In genomic region chr10:69102429-69102828, GRCh38 we compare ENCODE assay signal across 17 cellular contexts. TPM values are rescaled to one million over a fixed set of nuclear protein-coding genes. Genes with fewer than 3 reads are reported as not detected.
DNase-seq lines count a peak whose midpoint lies in the region; ATAC-seq, FAIRE-seq and TF ChIP-seq lines count a peak whose summit lies in the region.
"Had no signal": no experiment of that assay in that cellular context is flagged by ENCODE, and none has a peak within 500 bp of the region (broad histone marks: within the 10 kb centered on the region; RNA-seq: fewer than 3 reads in every experiment).

No MANE protein-coding gene starts in this region.

- H3K27me3 ChIP-seq in ACC112 (ENCODE audit: insufficient read depth, low read length) (no peaks in the 10 kb centered on the region), endothelial cell of umbilical vein (ENCODE audit: control insufficient read depth in 2 of 2, insufficient read depth in 2 of 2, low read length in 2 of 2) (no peaks in the 10 kb centered on the region), foreskin keratinocyte (peaks cover 6% of the 10 kb centered on the region)
- no peaks in the 10 kb centered on the region for H3K27me3 ChIP-seq in CD4-positive, alpha-beta memory T cell (ENCODE audit: insufficient read depth, low read length)

- TF ChIP-seq CTCF in endothelial cell of umbilical vein (IDR thresholded peaks at IDR 0.05; ENCODE audit: extremely low read depth in 1 of 2, insufficient read depth in 1 of 2, low read depth in 1 of 2, low read length in 2 of 2): no peak
- no peak for TF ChIP-seq CTCF in foreskin keratinocyte (conservative IDR thresholded peaks at IDR 0.05)

- TF ChIP-seq POLR2A in endothelial cell of umbilical vein (IDR thresholded peaks at IDR 0.05; ENCODE audit: low read depth, low read length): no peak

- H3K9me1 ChIP-seq in endothelial cell of umbilical vein (replicated peaks; ENCODE audit: control insufficient read depth, extremely low read depth, insufficient read depth, low read length): no peaks in the 10 kb centered on the region

- H3K27ac ChIP-seq in ACC112 (ENCODE audit: low read depth, low read length) (peak overlapping the region; percentile 14; the same call in 1 of the 2 replicates), endothelial cell of umbilical vein (ENCODE audit: insufficient read depth, low read depth, low read length) (peak overlapping the region; percentile 82), foreskin keratinocyte (no peak overlapping the region)
- H3K27ac ChIP-seq in CD4-positive, alpha-beta memory T cell (ENCODE audit: low read depth, low read length): no peak overlapping the region
- H3K27ac ChIP-seq: left ventricle myocardium inferior had no signal

- POLR2A ChIA-PET in CD4-positive, alpha-beta memory T cell (lab: Charles Lee; ENCODE audit: partially characterized antibody): interaction anchor here (1.3 kb wide), 1 partner anchor 97 kb away, joined by 3 read pairs; no protein-coding TSS in a partner anchor
- POLR2A ChIA-PET in activated CD8-positive, alpha-beta T cell treated with anti-CD3 and anti-CD28 coated beads, Interleukin-2, amount 10 ng/mL, durations not matched to agents 7 days and 5 days (lab: Charles Lee): interaction anchor here (1.4 kb wide), 1 partner anchor 202 kb away, joined by 3 read pairs; no protein-coding TSS in a partner anchor
- POLR2A ChIA-PET in endothelial cell of umbilical vein (lab: Charles Lee): no interaction called here

- H3K4me2 ChIP-seq in endothelial cell of umbilical vein (ENCODE audit: insufficient read depth, low read length): peak overlapping the region; percentile 73

- H4K20me1 ChIP-seq in endothelial cell of umbilical vein (replicated peaks; ENCODE audit: control insufficient read depth, extremely low read depth, insufficient read depth, low read length): no peaks in the 10 kb centered on the region

- peak overlapping the region in 4 of 8 donors; percentile 15 to 71 (median 56) for H3K4me3 Mint-ChIP-seq in CD4-positive, alpha-beta memory T cell
- H3K4me3 Mint-ChIP-seq in activated CD8-positive, alpha-beta T cell treated with anti-CD3 and anti-CD28 coated beads, Interleukin-2, amount 10 ng/mL, durations not matched to agents 7 days and 5 days: peak overlapping the region; percentile 27
- H3K4me3 Mint-ChIP-seq: type B pancreatic cell had no signal

- intact Hi-C loops in CD4-positive, alpha-beta memory T cell (cut with micrococcal nuclease): no loop called here
- intact Hi-C loops in endothelial cell of umbilical vein (cut with micrococcal nuclease): no loop called here

- CTCF ChIA-PET in CD4-positive, alpha-beta memory T cell (lab: Charles Lee; ENCODE audit: partially characterized antibody): interaction anchor here (0.9 to 4.1 kb wide), 2 partner anchors 97 to 290 kb away, joined by 3 to 16 read pairs; no protein-coding TSS in a partner anchor
- CTCF ChIA-PET in activated CD8-positive, alpha-beta T cell treated with anti-CD3 and anti-CD28 coated beads, Interleukin-2, amount 10 ng/mL, durations not matched to agents 7 days and 5 days (lab: Charles Lee): interaction anchor here (0.7 to 2.9 kb wide), 6 partner anchors 8 to 127 kb away, joined by 3 to 13 read pairs (median 4); no protein-coding TSS in a partner anchor
- CTCF ChIA-PET in endothelial cell of umbilical vein (lab: Charles Lee): interaction anchor here (0.5 to 3.6 kb wide), 3 partner anchors 10 to 116 kb away, joined by 3 to 33 read pairs (median 6); no protein-coding TSS in a partner anchor

- no TSS peak for BruUV-seq in endothelial cell of umbilical vein (replicated peaks; lab: Mats Ljungman, UMichigan)

- ATAC-seq in activated CD8-positive, alpha-beta T cell treated with anti-CD3 and anti-CD28 coated beads, Interleukin-2, amount 10 ng/mL, durations not matched to agents 7 days and 5 days: no peak
- no peak for ATAC-seq in foreskin keratinocyte

- H3K79me2 ChIP-seq in ACC112 (ENCODE audit: control insufficient read depth, insufficient read depth, low read length, unreplicated experiment): peaks cover 49% of the 10 kb centered on the region
- peaks cover 55% of the 10 kb centered on the region for H3K79me2 ChIP-seq in endothelial cell of umbilical vein (ENCODE audit: control insufficient read depth, insufficient read depth, low read length)

- H3K27ac Mint-ChIP-seq in CD4-positive, alpha-beta memory T cell: peak overlapping the region in 4 of 7 donors; percentile 45 to 88 (median 49)
- peak overlapping the region; percentile 88 for H3K27ac Mint-ChIP-seq in activated CD8-positive, alpha-beta T cell treated with anti-CD3 and anti-CD28 coated beads, Interleukin-2, amount 10 ng/mL, durations not matched to agents 7 days and 5 days
- H3K27ac Mint-ChIP-seq: type B pancreatic cell had no signal

- no peak for DNase-seq in CD4-positive, alpha-beta memory T cell
- DNase-seq in activated CD8-positive, alpha-beta T cell treated with anti-CD3 and anti-CD28 coated beads, Interleukin-2, amount 10 ng/mL, durations not matched to agents 7 days and 5 days: no peak
- no peak for DNase-seq in endothelial cell of umbilical vein (ENCODE audit: low read depth, low spot score)
- no peak for DNase-seq in hypothalamus (lab: John Stamatoyannopoulos, UW)
- DNase-seq in NCI-H2196 (lab: John Stamatoyannopoulos, UW; ENCODE audit: unreplicated experiment): no peak
- DNase-seq in GM19238 (ENCODE audit: insufficient read length, low spot score): no peak
- no peak for DNase-seq in foreskin keratinocyte
- DNase-seq: glutamatergic neuron; GOT3; left ventricle myocardium inferior; midbrain; NCI-H1930; SIG-M5; stimulated activated CD4-positive, alpha-beta T cell treated with anti-CD3 and anti-CD28 coated beads, Interleukin-4, amount 100 ng/mL, for 1 hour had no signal

- H2AFZ ChIP-seq in ACC112 (ENCODE audit: low read length, unreplicated experiment) (no peak overlapping the region), endothelial cell of umbilical vein (ENCODE audit: low read depth, low read length) (no peak overlapping the region)

- peak; percentile 15 for FAIRE-seq in endothelial cell of umbilical vein (lab: Jason Lieb, UNC)
- FAIRE-seq: GM12891 had no signal

- dilution Hi-C loops in endothelial cell of umbilical vein (cut with MboI; ENCODE audit: extremely low pct_ligation_motif_present, low sequenced_read_pairs): no loop called here

- H3K36me3 ChIP-seq in ACC112 (ENCODE audit: insufficient read depth, low read length) (peaks cover 46% of the 10 kb centered on the region), endothelial cell of umbilical vein (ENCODE audit: control insufficient read depth in 2 of 2, extremely low read depth in 1 of 2, insufficient read depth in 2 of 2, low read length in 2 of 2) (peaks cover 13 to 18% of the 10 kb centered on the region in 2 experiments)
- H3K36me3 ChIP-seq in CD4-positive, alpha-beta memory T cell (ENCODE audit: insufficient read depth, low read length): peaks cover 45% of the 10 kb centered on the region

- peaks cover 25 to 46% (median 33%) of the 10 kb centered on the region in 4 donors for H3K4me1 Mint-ChIP-seq in CD4-positive, alpha-beta memory T cell
- H3K4me1 Mint-ChIP-seq in activated CD8-positive, alpha-beta T cell treated with anti-CD3 and anti-CD28 coated beads, Interleukin-2, amount 10 ng/mL, durations not matched to agents 7 days and 5 days (ENCODE audit: low read depth): peaks cover 32% of the 10 kb centered on the region

- peak overlapping the region; percentile 43 for H3K9ac ChIP-seq in endothelial cell of umbilical vein (replicated peaks; ENCODE audit: extremely low read depth, insufficient read depth, low read length)

- H3K27me3 Mint-ChIP-seq in CD4-positive, alpha-beta memory T cell: no peaks in the 10 kb centered on the region
- H3K27me3 Mint-ChIP-seq in activated CD8-positive, alpha-beta T cell treated with anti-CD3 and anti-CD28 coated beads, Interleukin-2, amount 10 ng/mL, durations not matched to agents 7 days and 5 days (ENCODE audit: low read depth): no peaks in the 10 kb centered on the region

- H3K4me3 ChIP-seq in ACC112 (ENCODE audit: low read depth, low read length): no peak overlapping the region
- no peak overlapping the region for H3K4me3 ChIP-seq in CD4-positive, alpha-beta memory T cell (ENCODE audit: low read length in 2 of 2)
- H3K4me3 ChIP-seq in endothelial cell of umbilical vein (replicated peaks in 1 of 3; ENCODE audit: insufficient read depth in 1 of 3, low read depth in 1 of 3, low read length in 3 of 3): no peak overlapping the region
- H3K4me3 ChIP-seq: left ventricle myocardium inferior had no signal

- no peaks in the 10 kb centered on the region for H3K9me3 ChIP-seq in CD4-positive, alpha-beta memory T cell (ENCODE audit: control insufficient read depth in 1 of 2, low read length in 2 of 2)
- H3K9me3 ChIP-seq in endothelial cell of umbilical vein (replicated peaks; ENCODE audit: control insufficient read depth, insufficient read depth, low read length): no peaks in the 10 kb centered on the region
- H3K9me3 ChIP-seq: left ventricle myocardium inferior had no signal

- no peaks in the 10 kb centered on the region for H3K9me3 Mint-ChIP-seq in CD4-positive, alpha-beta memory T cell
- H3K9me3 Mint-ChIP-seq in activated CD8-positive, alpha-beta T cell treated with anti-CD3 and anti-CD28 coated beads, Interleukin-2, amount 10 ng/mL, durations not matched to agents 7 days and 5 days (ENCODE audit: insufficient read depth): no peaks in the 10 kb centered on the region
- H3K9me3 Mint-ChIP-seq: type B pancreatic cell had no signal

- H3K36me3 Mint-ChIP-seq in CD4-positive, alpha-beta memory T cell: peaks cover 48 to 73% of the 10 kb centered on the region in 2 donors
- H3K36me3 Mint-ChIP-seq in activated CD8-positive, alpha-beta T cell treated with anti-CD3 and anti-CD28 coated beads, Interleukin-2, amount 10 ng/mL, durations not matched to agents 7 days and 5 days (ENCODE audit: low read depth): peaks cover 66% of the 10 kb centered on the region
- H3K36me3 Mint-ChIP-seq: type B pancreatic cell had no signal

- H3K4me1 ChIP-seq in ACC112 (ENCODE audit: control insufficient read depth, insufficient read depth, low read length, unreplicated experiment) (peaks cover 14% of the 10 kb centered on the region), endothelial cell of umbilical vein (ENCODE audit: control insufficient read depth, extremely low read depth, insufficient read depth, low read length) (peaks cover 17% of the 10 kb centered on the region), foreskin keratinocyte (no peaks in the 10 kb centered on the region)
- peaks cover 17% of the 10 kb centered on the region for H3K4me1 ChIP-seq in CD4-positive, alpha-beta memory T cell (ENCODE audit: insufficient read depth, low read length)

RNA-seq across cellular contexts. Expression of gene SRGN, which starts 14.5 kb away (rescaled TPM):
- total RNA-seq in CD4-positive, alpha-beta memory T cell: 100 to 1,000 TPM; 122 to 133 TPM
- 100 to 1,000 TPM; 168 to 298 TPM for polyA plus RNA-seq in CD4-positive, alpha-beta memory T cell
- total RNA-seq in activated CD8-positive, alpha-beta T cell treated with anti-CD3 and anti-CD28 coated beads, Interleukin-2, amount 10 ng/mL, durations not matched to agents 7 days and 5 days: 100 to 1,000 TPM; 166 to 168 TPM
- total RNA-seq in endothelial cell of umbilical vein (433 and 450 TPM in 2 replicates), foreskin keratinocyte (0.10 and 0.11 TPM in 2 replicates)
- polyA plus RNA-seq in endothelial cell of umbilical vein (331 and 384 TPM in 2 replicates), foreskin keratinocyte (0.10 and 0.13 TPM in 2 replicates)
- 508 and 539 TPM in 2 replicates for polyA plus RNA-seq in endothelial cell of umbilical vein (2011; cell fraction: cytosol; rRNA removed)
- polyA plus RNA-seq in endothelial cell of umbilical vein (2011; cell fraction: nucleus; rRNA removed): 158 and 239 TPM in 2 replicates
- polyA plus RNA-seq in endothelial cell of umbilical vein (2012): 819 and 1,078 TPM in 2 replicates
- 297 and 324 TPM in 2 replicates for polyA minus RNA-seq in endothelial cell of umbilical vein
- 1.3 TPM for polyA minus RNA-seq in endothelial cell of umbilical vein (2011; cell fraction: cytosol; rRNA and poly(A)+ RNA removed)
- polyA minus RNA-seq in endothelial cell of umbilical vein (2011; cell fraction: nucleus; rRNA and poly(A)+ RNA removed): 49.0 and 69.0 TPM in 2 replicates

RNA-seq across cellular contexts. Expression of gene VPS26A, which starts 21.5 kb away (rescaled TPM):
- total RNA-seq in CD4-positive, alpha-beta memory T cell: 10 to 100 TPM; 31.7 to 35.9 TPM
- 10 to 100 TPM; 34.7 to 37.4 TPM for polyA plus RNA-seq in CD4-positive, alpha-beta memory T cell
- 10 to 100 TPM; 53.6 to 61.9 TPM for total RNA-seq in activated CD8-positive, alpha-beta T cell treated with anti-CD3 and anti-CD28 coated beads, Interleukin-2, amount 10 ng/mL, durations not matched to agents 7 days and 5 days
- total RNA-seq in endothelial cell of umbilical vein (55.8 and 60.3 TPM in 2 replicates), foreskin keratinocyte (50.2 and 51.0 TPM in 2 replicates)
- polyA plus RNA-seq in endothelial cell of umbilical vein (8.7 and 11.7 TPM in 2 replicates), foreskin keratinocyte (30.8 and 37.9 TPM in 2 replicates)
- polyA plus RNA-seq in endothelial cell of umbilical vein (2011; cell fraction: cytosol; rRNA removed): 16.3 and 16.7 TPM in 2 replicates
- polyA plus RNA-seq in endothelial cell of umbilical vein (2011; cell fraction: nucleus; rRNA removed): 9.4 and 12.2 TPM in 2 replicates
- 54.6 and 75.6 TPM in 2 replicates for polyA plus RNA-seq in endothelial cell of umbilical vein (2012)
- 6.1 TPM in 2 replicates for polyA minus RNA-seq in endothelial cell of umbilical vein
- polyA minus RNA-seq in endothelial cell of umbilical vein (2011; cell fraction: cytosol; rRNA and poly(A)+ RNA removed): 12.9 TPM
- 5.5 and 5.8 TPM in 2 replicates for polyA minus RNA-seq in endothelial cell of umbilical vein (2011; cell fraction: nucleus; rRNA and poly(A)+ RNA removed)

Comparison
In these comparisons a context has a peak if more than half of its experiments do, and no peak if none do; other contexts are left out.
1. H3K27ac ChIP-seq: peak in ACC112 (single experiment) and endothelial cell of umbilical vein (single experiment); none in CD4-positive, alpha-beta memory T cell (single experiment) and foreskin keratinocyte (single experiment).
2. RNA of gene SRGN, which starts 14.5 kb away (total RNA-seq): 433 to 450 TPM in endothelial cell of umbilical vein, 166 to 168 TPM in activated CD8-positive, alpha-beta T cell treated with anti-CD3 and anti-CD28 coated beads, Interleukin-2, amount 10 ng/mL, durations not matched to agents 7 days and 5 days and 122 to 133 TPM in CD4-positive, alpha-beta memory T cell; 0.10 to 0.11 TPM in foreskin keratinocyte; every median in the first group is over 100 times any median in the second.